In the genomic region with DNA sequence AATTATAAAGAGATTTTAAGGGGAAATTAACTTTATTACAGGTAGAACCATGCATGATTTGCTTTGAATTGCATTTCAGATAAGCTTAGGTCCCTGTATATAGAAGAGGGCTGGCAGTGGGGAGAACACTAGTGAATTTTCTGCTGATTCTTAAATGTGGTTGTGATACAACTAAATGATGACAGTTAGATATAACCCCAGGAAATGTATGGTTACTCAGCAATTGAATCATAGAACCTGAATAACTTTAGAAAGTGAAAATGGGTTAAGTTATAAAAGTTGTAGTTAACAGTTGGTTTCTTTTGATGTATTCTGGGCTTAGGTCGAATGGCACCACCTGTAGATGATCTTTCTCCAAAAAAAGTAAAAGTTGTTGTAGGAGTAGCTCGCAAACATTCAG, we compare ENCODE assay signal across 13 cellular contexts.
DNase-seq lines count a peak whose midpoint lies in the region; ATAC-seq and TF ChIP-seq lines count a peak whose summit lies in the region.
"Had no signal": no experiment of that assay in that cellular context is flagged by ENCODE, and none has a peak within 500 bp of the region (broad histone marks: within the 10 kb centered on the region; RNA-seq: fewer than 3 reads in every experiment).

No MANE protein-coding gene starts in this region.

- no peak overlapping the region for H3K9ac ChIP-seq in mammary epithelial cell (ENCODE audit: insufficient read depth, low read length)
- H3K9ac ChIP-seq: BLaER1 had no signal

- H3K27ac Mint-ChIP-seq in activated naive CD4-positive, alpha-beta T cell treated with anti-CD3 and anti-CD28 coated beads, Interleukin-2, amount 10 ng/mL, durations not matched to agents 7 days and 5 days: peak overlapping the region; percentile 37
- H3K27ac Mint-ChIP-seq in central memory CD8-positive, alpha-beta T cell (ENCODE audit: low read depth): peak overlapping the region; percentile 25

- H3K79me2 ChIP-seq in mammary epithelial cell (ENCODE audit: insufficient read depth, low read length): no peaks in the 10 kb centered on the region

- WGBS in mammary epithelial cell (ENCODE audit: low coverage, missing lambda C conversion rate): 45% methylated on average over 2 of the region's 2 CpGs

- intact Hi-C loops in mammary epithelial cell (cut with micrococcal nuclease): no loop called here

- no peaks in the 10 kb centered on the region for H3K4me1 ChIP-seq in mammary epithelial cell (ENCODE audit: insufficient read depth, low read length)
- H3K4me1 ChIP-seq: BLaER1 had no signal

- H4K20me1 ChIP-seq in mammary epithelial cell (ENCODE audit: insufficient read depth, low read length): no peaks in the 10 kb centered on the region

- H3K36me3 ChIP-seq in KOPT-K1 (ENCODE audit: insufficient read depth, low read length) (peaks cover 98% of the 10 kb centered on the region), mammary epithelial cell (ENCODE audit: insufficient read depth, low read length) (peaks cover 21% of the 10 kb centered on the region)

- no peaks in the 10 kb centered on the region for H3K27me3 ChIP-seq in mammary epithelial cell (ENCODE audit: insufficient read depth, low read length)
- H3K27me3 ChIP-seq: BLaER1 had no signal

- H3K4me3 ChIP-seq in mammary epithelial cell (replicated peaks in 1 of 3; ENCODE audit: insufficient read depth in 1 of 3, low read depth in 2 of 3, low read length in 3 of 3): no peak overlapping the region
- H3K4me3 ChIP-seq: BLaER1 had no signal

- H3K4me1 Mint-ChIP-seq in activated naive CD4-positive, alpha-beta T cell treated with anti-CD3 and anti-CD28 coated beads, Interleukin-2, amount 10 ng/mL, durations not matched to agents 7 days and 5 days: peaks cover 15% of the 10 kb centered on the region
- peaks cover 11% of the 10 kb centered on the region for H3K4me1 Mint-ChIP-seq in central memory CD8-positive, alpha-beta T cell

- in situ Hi-C loops in mammary epithelial cell (cut with MboI; ENCODE audit: low sequenced_read_pairs in 2 of 2): no loop called here

- no peak for TF ChIP-seq CTCF in mammary epithelial cell (conservative IDR thresholded peaks at IDR 0.05 in 1 of 2, IDR thresholded peaks at IDR 0.05 in 1 of 2; ENCODE audit: extremely low read depth in 1 of 2, insufficient read depth in 1 of 2, low read depth in 1 of 2, low read length in 2 of 2)

- H2AFZ ChIP-seq in mammary epithelial cell (ENCODE audit: low read depth, low read length): no peak overlapping the region

- BruUV-seq in mammary epithelial cell (replicated peaks; lab: Mats Ljungman, UMichigan): no TSS peak

- H3K4me2 ChIP-seq in mammary epithelial cell (ENCODE audit: insufficient read depth, low read depth, low read length): no peak overlapping the region
- H3K4me2 ChIP-seq: BLaER1 had no signal

- H3K27ac ChIP-seq in KOPT-K1 (ENCODE audit: low read depth, low read length, poor library complexity, severe bottlenecking) (peak overlapping the region; percentile 13), mammary epithelial cell (ENCODE audit: insufficient read depth, low read depth, low read length) (no peak overlapping the region)
- H3K27ac ChIP-seq: BLaER1 had no signal

- no peak overlapping the region for H3K4me3 Mint-ChIP-seq in activated naive CD4-positive, alpha-beta T cell treated with anti-CD3 and anti-CD28 coated beads, Interleukin-2, amount 10 ng/mL, durations not matched to agents 7 days and 5 days
- no peak overlapping the region for H3K4me3 Mint-ChIP-seq in central memory CD8-positive, alpha-beta T cell

- H3K36me3 Mint-ChIP-seq in activated naive CD4-positive, alpha-beta T cell treated with anti-CD3 and anti-CD28 coated beads, Interleukin-2, amount 10 ng/mL, durations not matched to agents 7 days and 5 days: peaks cover 55% of the 10 kb centered on the region
- H3K36me3 Mint-ChIP-seq in central memory CD8-positive, alpha-beta T cell (ENCODE audit: insufficient read depth): peaks cover 65% of the 10 kb centered on the region

- H3K9me3 Mint-ChIP-seq in activated naive CD4-positive, alpha-beta T cell treated with anti-CD3 and anti-CD28 coated beads, Interleukin-2, amount 10 ng/mL, durations not matched to agents 7 days and 5 days: no peaks in the 10 kb centered on the region
- no peaks in the 10 kb centered on the region for H3K9me3 Mint-ChIP-seq in central memory CD8-positive, alpha-beta T cell

- dilution Hi-C loops in mammary epithelial cell (cut with HindIII; ENCODE audit: low sequenced_read_pairs): no loop called here

- no peak for DNase-seq in activated naive CD4-positive, alpha-beta T cell treated with anti-CD3 and anti-CD28 coated beads, Interleukin-2, amount 10 ng/mL, durations not matched to agents 7 days and 5 days
- DNase-seq in activated naive CD4-positive, alpha-beta T cell treated with Interleukin-2 at 50 U/mL for 16 hours: no peak
- no peak for DNase-seq in central memory CD8-positive, alpha-beta T cell (ENCODE audit: low spot score in 2 of 2)
- DNase-seq in EL: no peak
- DNase-seq in mammary epithelial cell: no peak
- DNase-seq: H7, NCI-H1417, NCI-H1930, NCI-H2171 treated with DMSO at 0.1 percent for 48 hours, NCI-H82 had no signal

- ATAC-seq in central memory CD8-positive, alpha-beta T cell (replicated peaks; ENCODE audit: extremely low read depth, poor library complexity, severe bottlenecking): no peak
- no peak for ATAC-seq in HG02588 (IDR thresholded peaks at IDR 0.05; ENCODE audit: unreplicated experiment)

- CTCF ChIA-PET in activated naive CD4-positive, alpha-beta T cell treated with anti-CD3 and anti-CD28 coated beads, Interleukin-2, amount 10 ng/mL, durations not matched to agents 7 days and 5 days (lab: Charles Lee): no interaction called here
- CTCF ChIA-PET in mammary epithelial cell (lab: Charles Lee; ENCODE audit: low non-redundant PET): interaction anchor here (0.6 kb wide), 1 partner anchor 537 kb away, joined by 5 read pairs; no protein-coding TSS in a partner anchor

- H3K9me3 ChIP-seq in KOPT-K1 (ENCODE audit: insufficient read depth, low read length, poor library complexity, severe bottlenecking) (no peaks in the 10 kb centered on the region), mammary epithelial cell (replicated peaks; ENCODE audit: insufficient read depth, low read length) (no peaks in the 10 kb centered on the region)
- H3K9me3 ChIP-seq: BLaER1 had no signal

- H3K27me3 Mint-ChIP-seq in activated naive CD4-positive, alpha-beta T cell treated with anti-CD3 and anti-CD28 coated beads, Interleukin-2, amount 10 ng/mL, durations not matched to agents 7 days and 5 days: no peaks in the 10 kb centered on the region
- no peaks in the 10 kb centered on the region for H3K27me3 Mint-ChIP-seq in central memory CD8-positive, alpha-beta T cell
